ENCODE assay signal across 15 cellular contexts in the genomic region with DNA sequence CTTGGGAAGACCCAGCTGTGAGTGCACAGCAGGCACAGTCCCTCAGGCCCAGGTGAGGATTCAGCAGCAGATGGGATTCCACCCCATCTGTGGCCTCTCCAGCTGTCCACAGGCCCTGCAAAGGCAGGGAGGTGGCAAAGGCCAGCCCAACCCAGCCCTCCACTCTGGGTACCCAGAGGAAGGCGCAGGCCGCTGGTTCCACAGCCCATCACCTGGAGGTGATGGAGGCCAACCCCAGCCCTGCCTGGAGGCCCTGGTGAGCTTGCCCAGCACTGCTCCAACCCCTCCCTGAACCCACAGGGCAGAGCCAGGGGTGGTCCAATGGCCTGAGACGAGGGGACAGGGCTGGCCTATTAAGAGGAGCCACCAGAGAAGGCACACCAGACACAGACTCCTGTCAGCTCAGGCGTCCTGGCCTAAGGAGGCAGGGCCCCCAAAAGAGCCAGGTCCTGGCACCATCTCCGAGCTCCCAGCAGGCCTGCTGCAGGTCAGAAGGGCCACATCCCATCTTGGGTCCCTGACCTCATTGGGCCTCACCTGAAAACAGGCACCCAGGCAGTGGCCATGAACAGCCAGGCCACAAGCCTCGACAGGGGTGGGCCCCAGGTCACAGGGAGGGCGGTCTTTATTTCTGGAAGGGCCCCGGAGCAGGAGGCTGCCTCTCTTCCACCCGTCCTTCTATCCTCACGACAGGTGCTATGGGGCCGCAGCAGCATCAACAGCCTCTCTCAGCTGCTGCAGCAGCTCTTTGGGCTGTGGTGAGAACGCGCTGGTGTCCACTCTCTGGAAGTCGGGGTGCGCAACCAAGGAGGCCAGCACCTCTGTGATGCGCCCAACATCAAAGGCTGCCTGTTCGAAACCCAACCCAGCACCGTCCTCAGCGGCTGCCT.
"Had no signal": no experiment of that assay in that cellular context is flagged by ENCODE, and none has a peak within 500 bp of the region (broad histone marks: within the 10 kb centered on the region; RNA-seq: fewer than 3 reads in every experiment).

No MANE protein-coding gene starts in this region.

- DNase-seq: activated CD4-positive, alpha-beta T cell treated with anti-CD3 and anti-CD28 coated beads for 36 hours; activated CD8-positive, alpha-beta memory T cell treated with anti-CD3 and anti-CD28 coated beads, Interleukin-2, amount 50 U/mL, for 4 hours; activated CD8-positive, alpha-beta T cell treated with anti-CD3 and anti-CD28 coated beads for 36 hours; activated naive CD8-positive, alpha-beta T cell treated with anti-CD3 and anti-CD28 coated beads, Interleukin-2, amount 10 ng/mL, durations not matched to agents 7 days and 5 days; cortex of kidney; effector CD8-positive, alpha-beta T cell; esophagus squamous epithelium; hypothalamus; left ventricle myocardium superior; nephron progenitor cell; T-helper 2 cell had no signal

- H3K36me3 Mint-ChIP-seq: activated naive CD8-positive, alpha-beta T cell treated with anti-CD3 and anti-CD28 coated beads, Interleukin-2, amount 10 ng/mL, durations not matched to agents 7 days and 5 days; brain had no signal

- H3K9me3 Mint-ChIP-seq: activated CD8-positive, alpha-beta T cell treated with anti-CD3 and anti-CD28 coated beads for 36 hours; activated naive CD8-positive, alpha-beta T cell treated with anti-CD3 and anti-CD28 coated beads, Interleukin-2, amount 10 ng/mL, durations not matched to agents 7 days and 5 days; activated T-helper 1 cell treated with anti-CD3 and anti-CD28 coated beads, Interleukin-12 subunit alpha, Interleukin-12 subunit beta, Interleukin-2, Interleukin-4 antibody, amounts not matched to agents 30 ng/mL and 10 ng/mL and 1 ng/mL, durations not matched to agents 14 hours and 24 hours and 36 hours; central memory CD8-positive, alpha-beta T cell; nephron progenitor cell; stimulated activated effector memory CD8-positive, alpha-beta T cell treated with anti-CD3 and anti-CD28 coated beads, Interleukin-12 subunit alpha, Interleukin-12 subunit beta, amount 100 ng/mL, for 72 hours had no signal

- H3K4me3 Mint-ChIP-seq: activated naive CD8-positive, alpha-beta T cell treated with anti-CD3 and anti-CD28 coated beads, Interleukin-2, amount 10 ng/mL, durations not matched to agents 7 days and 5 days had no signal

- H3K9me3 ChIP-seq: esophagus squamous epithelium had no signal

- H3K27ac Mint-ChIP-seq: activated CD4-positive, alpha-beta T cell treated with anti-CD3 and anti-CD28 coated beads for 36 hours; activated CD8-positive, alpha-beta T cell treated with anti-CD3 and anti-CD28 coated beads for 36 hours; activated naive CD8-positive, alpha-beta T cell treated with anti-CD3 and anti-CD28 coated beads, Interleukin-2, amount 10 ng/mL, durations not matched to agents 7 days and 5 days; activated T-helper 1 cell treated with anti-CD3 and anti-CD28 coated beads, Interleukin-12 subunit alpha, Interleukin-12 subunit beta, Interleukin-2, Interleukin-4 antibody, amounts not matched to agents 30 ng/mL and 10 ng/mL and 1 ng/mL, durations not matched to agents 14 hours and 24 hours and 36 hours; brain; nephron progenitor cell; stimulated activated effector memory CD8-positive, alpha-beta T cell treated with anti-CD3 and anti-CD28 coated beads, Interleukin-12 subunit alpha, Interleukin-12 subunit beta, amount 100 ng/mL, for 72 hours had no signal

- H3K4me3 ChIP-seq: esophagus squamous epithelium had no signal

- H3K27ac ChIP-seq: esophagus squamous epithelium had no signal

- H3K27me3 Mint-ChIP-seq: activated CD4-positive, alpha-beta T cell treated with anti-CD3 and anti-CD28 coated beads for 36 hours; brain; central memory CD8-positive, alpha-beta T cell had no signal

- H3K27me3 ChIP-seq: esophagus squamous epithelium had no signal
